ENCODE assay signal across 26 cellular contexts in the genomic region with DNA sequence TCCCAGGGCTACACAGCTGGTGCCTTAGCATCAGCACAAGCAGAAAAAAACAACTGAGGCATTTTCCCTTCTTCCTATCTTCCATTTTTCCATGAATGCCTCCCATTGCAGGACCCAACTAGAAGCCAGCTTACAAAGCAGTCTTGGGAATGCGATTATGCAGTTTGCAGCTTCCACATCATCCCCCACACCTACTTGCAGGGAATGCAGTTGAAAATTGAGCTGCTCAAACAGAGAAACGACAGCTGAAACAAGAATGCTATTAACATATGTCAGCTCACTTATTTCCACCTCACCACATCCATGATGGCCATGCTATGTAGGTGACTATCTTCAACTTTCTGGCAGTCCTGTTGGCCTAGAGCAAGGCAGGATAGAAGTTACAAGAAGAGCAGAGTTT.
"Had no signal": no experiment of that assay in that cellular context is flagged by ENCODE, and none has a peak within 500 bp of the region (broad histone marks: within the 10 kb centered on the region; RNA-seq: fewer than 3 reads in every experiment).

No MANE protein-coding gene starts in this region.

- H3K36me3 ChIP-seq: ascending aorta, brain microvascular endothelial cell, lower lobe of right lung, right lobe of liver had no signal

- H3K27ac ChIP-seq: ascending aorta, brain microvascular endothelial cell, lower lobe of right lung, parathyroid adenoma, right lobe of liver, testis had no signal

- H3K4me3 Mint-ChIP-seq: activated B cell treated with CpG ODN at 0.5 μM for 24 hours; activated CD4-positive, alpha-beta T cell treated with anti-CD3 and anti-CD28 coated beads for 36 hours; activated T-cell treated with anti-CD3 and anti-CD28 coated beads, Interleukin-2, amount 50 U/mL, for 24 hours; activated T-helper 17 cell treated with anti-CD3 and anti-CD28 coated beads, Interleukin-2, amount 50 U/mL, for 72 hours; dendritic cell treated with granulocyte-macrophage colony-stimulating factor and Interleukin-4, amounts not matched to agents 40 ng/mL and 50 ng/mL, for 4 days; naive thymus-derived CD8-positive, alpha-beta T cell; T-helper 1 cell treated with Interleukin-12 subunit alpha and Interleukin-12 subunit beta and Interleukin-4 antibody, amounts not matched to agents 30 μg/mL and 1 μg/mL, for 36 hours; type B pancreatic cell had no signal

- H3K4me3 ChIP-seq: ascending aorta, lower lobe of right lung, right lobe of liver, smooth muscle cell, testis had no signal

- H3K9me3 Mint-ChIP-seq: activated B cell treated with CpG ODN at 0.5 μM for 24 hours; activated T-cell treated with anti-CD3 and anti-CD28 coated beads, Interleukin-2, amount 50 U/mL, for 24 hours; T-helper 1 cell treated with Interleukin-12 subunit alpha and Interleukin-12 subunit beta and Interleukin-4 antibody, amounts not matched to agents 30 μg/mL and 1 μg/mL, for 36 hours; type B pancreatic cell had no signal

- FAIRE-seq: kidney had no signal

- DNase-seq: activated B cell treated with CpG ODN at 0.5 μM for 24 hours; activated CD4-positive, alpha-beta T cell treated with anti-CD3 and anti-CD28 coated beads for 36 hours; activated CD4-positive, alpha-beta T cell treated with anti-CD3 and anti-CD28 coated beads, Interleukin-2, amount 50 U/mL, for 4 hours; activated CD8-positive, alpha-beta memory T cell treated with anti-CD3 and anti-CD28 coated beads for 24 hours; activated CD8-positive, alpha-beta memory T cell treated with anti-CD3 and anti-CD28 coated beads, Interleukin-2, amount 50 U/mL, for 4 hours; activated T-cell treated with anti-CD3 and anti-CD28 coated beads, Interleukin-2, amount 50 U/mL, for 24 hours; brain microvascular endothelial cell; effector CD4-positive, alpha-beta T cell; erythroblast; kidney; lower lobe of right lung; naive thymus-derived CD8-positive, alpha-beta T cell; right lobe of liver; stimulated activated CD4-positive, alpha-beta T cell treated with anti-CD3 and anti-CD28 coated beads, Interleukin-15, amount 100 ng/mL, for 24 hours; stimulated activated CD8-positive, alpha-beta memory T cell treated with anti-CD3 and anti-CD28 coated beads, Interleukin-4, amount 100 ng/mL, for 48 hours; stimulated activated naive CD4-positive, alpha-beta T cell; T1000; testis had no signal

- H3K4me1 ChIP-seq: ascending aorta, lower lobe of right lung, parathyroid adenoma, right lobe of liver, testis had no signal

- H3K27me3 ChIP-seq: ascending aorta, brain microvascular endothelial cell, right lobe of liver, testis had no signal

- H3K4me2 ChIP-seq: smooth muscle cell had no signal

- H3K4me1 Mint-ChIP-seq: activated B cell treated with CpG ODN at 0.5 μM for 24 hours; activated CD4-positive, alpha-beta T cell treated with anti-CD3 and anti-CD28 coated beads for 36 hours; activated T-helper 17 cell treated with anti-CD3 and anti-CD28 coated beads, Interleukin-2, amount 50 U/mL, for 72 hours; naive thymus-derived CD8-positive, alpha-beta T cell had no signal

- H3K27me3 Mint-ChIP-seq: activated B cell treated with CpG ODN at 0.5 μM for 24 hours; activated T-cell treated with anti-CD3 and anti-CD28 coated beads, Interleukin-2, amount 50 U/mL, for 24 hours; activated T-helper 17 cell treated with anti-CD3 and anti-CD28 coated beads, Interleukin-2, amount 50 U/mL, for 72 hours; dendritic cell treated with granulocyte-macrophage colony-stimulating factor and Interleukin-4, amounts not matched to agents 40 ng/mL and 50 ng/mL, for 4 days had no signal

- H2AFZ ChIP-seq: parathyroid adenoma had no signal

- H3K27ac Mint-ChIP-seq: activated B cell treated with CpG ODN at 0.5 μM for 24 hours; activated CD4-positive, alpha-beta T cell treated with anti-CD3 and anti-CD28 coated beads for 36 hours; activated naive CD4-positive, alpha-beta T cell treated with anti-CD3 and anti-CD28 coated beads, Interleukin-2, amount 50 U/mL, for 72 hours; activated T-cell treated with anti-CD3 and anti-CD28 coated beads, Interleukin-2, amount 50 U/mL, for 24 hours; activated T-helper 17 cell treated with anti-CD3 and anti-CD28 coated beads, Interleukin-2, amount 50 U/mL, for 72 hours; dendritic cell treated with granulocyte-macrophage colony-stimulating factor and Interleukin-4, amounts not matched to agents 40 ng/mL and 50 ng/mL, for 4 days; naive thymus-derived CD8-positive, alpha-beta T cell; T-helper 1 cell treated with Interleukin-12 subunit alpha and Interleukin-12 subunit beta and Interleukin-4 antibody, amounts not matched to agents 30 μg/mL and 1 μg/mL, for 36 hours; type B pancreatic cell had no signal

- H3K9ac ChIP-seq: parathyroid adenoma had no signal

- H3K36me3 Mint-ChIP-seq: activated naive CD4-positive, alpha-beta T cell treated with anti-CD3 and anti-CD28 coated beads, Interleukin-2, amount 50 U/mL, for 72 hours; naive thymus-derived CD8-positive, alpha-beta T cell; type B pancreatic cell had no signal

- H3K79me2 ChIP-seq: parathyroid adenoma had no signal

- H3K9me3 ChIP-seq: ascending aorta, lower lobe of right lung, right lobe of liver, testis had no signal
